ENCODE assay signal across 21 cellular contexts in the genomic region with DNA sequence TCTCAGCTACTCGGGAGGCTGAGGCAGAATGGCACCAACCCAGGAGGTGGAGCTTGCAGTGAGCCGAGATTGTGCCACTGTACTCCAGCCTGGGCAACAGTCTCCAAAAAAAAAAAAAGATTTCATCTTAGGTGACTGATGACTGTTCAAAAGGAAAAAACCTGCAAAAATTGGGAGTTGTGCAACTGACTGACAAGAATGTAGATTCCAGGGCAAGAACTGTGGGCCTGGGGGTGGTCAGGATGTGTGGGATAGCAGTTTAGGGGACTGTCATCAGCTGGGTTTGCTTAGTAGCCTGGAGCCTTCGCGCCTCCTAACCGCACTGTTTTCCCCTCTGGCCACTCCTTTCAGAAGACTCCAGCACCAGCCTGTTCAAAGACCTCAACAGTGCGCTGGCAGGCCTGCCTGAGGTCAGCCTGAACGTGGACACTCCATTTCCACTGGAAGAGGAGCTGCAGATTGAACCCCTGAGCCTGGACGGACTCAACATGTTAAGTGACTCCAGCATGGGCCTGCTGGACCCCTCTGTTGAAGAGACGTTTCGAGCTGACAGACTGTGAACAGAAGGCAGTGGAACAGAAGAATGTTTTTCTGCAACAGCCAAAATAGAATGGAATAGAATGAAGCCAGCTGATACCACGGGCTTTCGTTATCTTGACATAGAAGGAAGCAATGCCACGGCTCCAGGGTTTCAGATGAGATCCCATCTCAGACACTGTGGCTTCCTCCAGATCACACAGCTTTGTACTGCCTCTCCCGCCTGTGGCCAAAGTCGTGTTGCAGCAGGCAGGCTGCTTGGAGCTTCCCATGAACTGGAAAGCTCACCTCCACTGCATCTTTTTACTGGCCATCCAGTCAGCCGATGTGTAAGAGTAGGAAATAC.
DNase-seq lines count a peak whose midpoint lies in the region; ATAC-seq and TF ChIP-seq lines count a peak whose summit lies in the region.
"Had no signal": no experiment of that assay in that cellular context is flagged by ENCODE, and none has a peak within 500 bp of the region (broad histone marks: within the 10 kb centered on the region; RNA-seq: fewer than 3 reads in every experiment).

No MANE protein-coding gene starts in this region.

- H3K27ac Mint-ChIP-seq in activated CD4-positive, alpha-beta memory T cell treated with anti-CD3 and anti-CD28 coated beads, Interleukin-2, amount 10 ng/mL, durations not matched to agents 7 days and 5 days = no peak overlapping the region
- H3K27ac Mint-ChIP-seq: B cell, H9 had no signal

- ATAC-seq in lower lobe of right lung = no peak
- ATAC-seq: Right ventricle myocardium inferior had no signal

- H3K36me3 ChIP-seq in NT2/D1 (ENCODE audit: insufficient read depth, insufficient read length, low read length) = peaks cover 36% of the 10 kb centered on the region
- H3K36me3 ChIP-seq in mammary epithelial cell (ENCODE audit: insufficient read depth, low read length) = peaks cover 2% of the 10 kb centered on the region
- H3K36me3 ChIP-seq in lower lobe of right lung = peaks cover 62% of the 10 kb centered on the region

- H3K79me2 ChIP-seq in mammary epithelial cell (ENCODE audit: insufficient read depth, low read length) = no peaks in the 10 kb centered on the region

- H3K27me3 ChIP-seq in NT2/D1 (ENCODE audit: insufficient read depth, insufficient read length) (no peaks in the 10 kb centered on the region), mammary epithelial cell (ENCODE audit: insufficient read depth, low read length) (no peaks in the 10 kb centered on the region), lower lobe of right lung (ENCODE audit: low read depth) (no peaks in the 10 kb centered on the region)
- H3K27me3 ChIP-seq: Peyer's patch had no signal

- CTCF ChIA-PET in mammary epithelial cell (lab: Charles Lee; ENCODE audit: low non-redundant PET) = interaction anchor here (1.1 kb wide), 1 partner anchor 348 kb away, joined by 3 read pairs; no protein-coding TSS in a partner anchor
- CTCF ChIA-PET in activated CD4-positive, alpha-beta memory T cell treated with anti-CD3 and anti-CD28 coated beads, Interleukin-2, amount 10 ng/mL, durations not matched to agents 7 days and 5 days (lab: Charles Lee) = interaction anchor here (1.5 kb wide), 1 partner anchor 293 kb away, joined by 5 read pairs; the partner anchor contains the start of gene UNC45A

- no TSS peak for BruUV-seq in mammary epithelial cell (replicated peaks; lab: Mats Ljungman, UMichigan)

- POLR2A ChIA-PET in activated CD4-positive, alpha-beta memory T cell treated with anti-CD3 and anti-CD28 coated beads, Interleukin-2, amount 10 ng/mL, durations not matched to agents 7 days and 5 days (lab: Charles Lee) = interaction anchor here (0.9 to 1.3 kb wide), 2 partner anchors 9 to 258 kb away, joined by 3 read pairs; no protein-coding TSS in a partner anchor

- H3K27me3 Mint-ChIP-seq in activated CD4-positive, alpha-beta memory T cell treated with anti-CD3 and anti-CD28 coated beads, Interleukin-2, amount 10 ng/mL, durations not matched to agents 7 days and 5 days = no peaks in the 10 kb centered on the region
- H3K27me3 Mint-ChIP-seq: B cell had no signal

- in situ Hi-C loops in mammary epithelial cell (cut with MboI; ENCODE audit: low sequenced_read_pairs in 2 of 2) = loop anchor here (10.0 kb wide), 2 partner anchors 53 to 63 kb away; no protein-coding TSS in a partner anchor

- H3K36me3 Mint-ChIP-seq in activated CD4-positive, alpha-beta memory T cell treated with anti-CD3 and anti-CD28 coated beads, Interleukin-2, amount 10 ng/mL, durations not matched to agents 7 days and 5 days (ENCODE audit: low read depth) = peaks cover 59% of the 10 kb centered on the region

- 52% methylated on average over 16 of the region's 16 CpGs for WGBS in mammary epithelial cell (ENCODE audit: low coverage, missing lambda C conversion rate)

- H3K27ac ChIP-seq in mammary epithelial cell (ENCODE audit: insufficient read depth, low read depth, low read length) (no peak overlapping the region), lower lobe of right lung (no peak overlapping the region)
- H3K27ac ChIP-seq: Peyer's patch had no signal

- DNase-seq in NCI-H1694 treated with DMSO at 0.1 percent for 48 hours (lab: John Stamatoyannopoulos, UW) = peak; percentile 9
- DNase-seq in NCI-H1694 (lab: John Stamatoyannopoulos, UW) = no peak
- no peak for DNase-seq in NT2/D1 (ENCODE audit: low read depth, low spot score)
- peak; percentile 25 for DNase-seq in mammary epithelial cell
- DNase-seq in lower lobe of right lung = peak; percentile 11
- DNase-seq in hepatic stellate cell (ENCODE audit: low spot score) = no peak
- no peak for DNase-seq in activated CD4-positive, alpha-beta memory T cell treated with anti-CD3 and anti-CD28 coated beads, Interleukin-2, amount 10 ng/mL, durations not matched to agents 7 days and 5 days
- no peak for DNase-seq in islet precursor cell
- DNase-seq: 8988T, DMS 273 treated with DMSO at 0.1 percent for 48 hours, GDM1, H9, MM.1S, NCI-H1105 treated with DMSO at 0.1 percent for 48 hours, NCI-H187, NCI-H2107, NCI-H226, NCI-H524 treated with DMSO at 0.1 percent for 48 hours, Peyer's patch had no signal

- dilution Hi-C loops in mammary epithelial cell (cut with HindIII; ENCODE audit: low sequenced_read_pairs) = no loop called here

- H3K9ac ChIP-seq in NT2/D1 (ENCODE audit: insufficient read length, low read depth) = peak overlapping the region; percentile 9
- no peak overlapping the region for H3K9ac ChIP-seq in mammary epithelial cell (ENCODE audit: insufficient read depth, low read length)

- no peaks in the 10 kb centered on the region for H4K20me1 ChIP-seq in mammary epithelial cell (ENCODE audit: insufficient read depth, low read length)

- H3K4me2 ChIP-seq in mammary epithelial cell (ENCODE audit: insufficient read depth, low read depth, low read length) = peak overlapping the region; percentile 62

- H3K4me1 ChIP-seq in NT2/D1 (ENCODE audit: insufficient read depth, insufficient read length) (peaks cover 8% of the 10 kb centered on the region), mammary epithelial cell (ENCODE audit: insufficient read depth, low read length) (peaks cover 16% of the 10 kb centered on the region), lower lobe of right lung (no peaks in the 10 kb centered on the region)
- H3K4me1 ChIP-seq: Peyer's patch had no signal

- intact Hi-C loops in mammary epithelial cell (cut with micrococcal nuclease) (loop anchor here (2.0 to 5.0 kb wide), 2 partner anchors 321 to 350 kb away; no protein-coding TSS in a partner anchor), lower lobe of right lung (cut with DNase I) (no loop called here)

- peak overlapping the region; percentile 65 for H2AFZ ChIP-seq in mammary epithelial cell (ENCODE audit: low read depth, low read length)

- H3K9me3 Mint-ChIP-seq in activated CD4-positive, alpha-beta memory T cell treated with anti-CD3 and anti-CD28 coated beads, Interleukin-2, amount 10 ng/mL, durations not matched to agents 7 days and 5 days = no peaks in the 10 kb centered on the region
- H3K9me3 Mint-ChIP-seq: H9 had no signal

- peaks cover 3% of the 10 kb centered on the region for H3K4me1 Mint-ChIP-seq in activated CD4-positive, alpha-beta memory T cell treated with anti-CD3 and anti-CD28 coated beads, Interleukin-2, amount 10 ng/mL, durations not matched to agents 7 days and 5 days
- H3K4me1 Mint-ChIP-seq: B cell had no signal

- H3K4me3 ChIP-seq in NT2/D1 (ENCODE audit: insufficient read length, low read depth) = no peak overlapping the region
- H3K4me3 ChIP-seq in mammary epithelial cell (replicated peaks in 1 of 3; ENCODE audit: insufficient read depth in 1 of 3, low read depth in 2 of 3, low read length in 3 of 3) = no peak overlapping the region
- H3K4me3 ChIP-seq in lower lobe of right lung = no peak overlapping the region
- H3K4me3 ChIP-seq: Peyer's patch had no signal

- H3K4me3 Mint-ChIP-seq in activated CD4-positive, alpha-beta memory T cell treated with anti-CD3 and anti-CD28 coated beads, Interleukin-2, amount 10 ng/mL, durations not matched to agents 7 days and 5 days = no peak overlapping the region
- H3K4me3 Mint-ChIP-seq: B cell, H9 had no signal

- TF ChIP-seq CTCF in mammary epithelial cell (conservative IDR thresholded peaks at IDR 0.05 in 1 of 2, IDR thresholded peaks at IDR 0.05 in 1 of 2; ENCODE audit: extremely low read depth in 1 of 2, insufficient read depth in 1 of 2, low read depth in 1 of 2, low read length in 2 of 2) (no peak), lower lobe of right lung (IDR thresholded peaks at IDR 0.05) (no peak)

- H3K9me3 ChIP-seq in NT2/D1 (ENCODE audit: insufficient read depth, low read length) = no peaks in the 10 kb centered on the region
- no peaks in the 10 kb centered on the region for H3K9me3 ChIP-seq in mammary epithelial cell (replicated peaks; ENCODE audit: insufficient read depth, low read length)
- no peaks in the 10 kb centered on the region for H3K9me3 ChIP-seq in lower lobe of right lung
- H3K9me3 ChIP-seq: Peyer's patch had no signal

Comparison
In these comparisons a context has a peak if more than half of its experiments do, and no peak if none do; other contexts are left out.
1. DNase-seq: peak in NCI-H1694 treated with DMSO at 0.1 percent for 48 hours (single experiment), mammary epithelial cell (single experiment) and lower lobe of right lung (single experiment); none in NCI-H1694 (single experiment), NT2/D1 (single experiment), hepatic stellate cell (single experiment), activated CD4-positive, alpha-beta memory T cell treated with anti-CD3 and anti-CD28 coated beads, Interleukin-2, amount 10 ng/mL, durations not matched to agents 7 days and 5 days (single experiment) and islet precursor cell (single experiment).